Comparison of ENCODE assay signal across 11 cellular contexts in genomic region chr6:19210849-19211590, GRCh38.
DNase-seq lines count a peak whose midpoint lies in the region; ATAC-seq, FAIRE-seq and TF ChIP-seq lines count a peak whose summit lies in the region.
"Had no signal": no experiment of that assay in that cellular context is flagged by ENCODE, and none has a peak within 500 bp of the region (broad histone marks: within the 10 kb centered on the region; RNA-seq: fewer than 3 reads in every experiment).

No MANE protein-coding gene starts in this region.

- H3K9me3 Mint-ChIP-seq in neural progenitor cell: peaks cover 27% of the 10 kb centered on the region

- TF ChIP-seq EP300 in Ishikawa (IDR thresholded peaks at IDR 0.05; ENCODE audit: borderline replicate concordance): no peak

- no peaks in the 10 kb centered on the region for H3K4me1 Mint-ChIP-seq in neural progenitor cell

- no peaks in the 10 kb centered on the region for H3F3A ChIP-seq in neural progenitor cell (ENCODE audit: low read depth)

- TF ChIP-seq CTCF in bronchial epithelial cell (IDR thresholded peaks at IDR 0.05; ENCODE audit: insufficient read depth, low read length, severe bottlenecking) (peak; percentile 19), neural progenitor cell (IDR thresholded peaks at IDR 0.05) (peak; percentile 61)

- FAIRE-seq in bronchial epithelial cell (lab: Jason Lieb, UNC): peak; percentile 66
- FAIRE-seq in GM12892 (lab: Jason Lieb, UNC): no peak
- FAIRE-seq: HTR-8/SVneo had no signal

- no peak overlapping the region for H3K27ac ChIP-seq in neural progenitor cell

- H3K27ac Mint-ChIP-seq in neural progenitor cell: no peak overlapping the region
- H3K27ac Mint-ChIP-seq: T-helper 2 cell treated with Interferon-gamma antibody and Interleukin-4, amounts not matched to agents 5 μg/mL and 100 μg/mL, for 36 hours had no signal

- H3K4me2 ChIP-seq in neural progenitor cell: no peak overlapping the region

- H3K9me3 ChIP-seq in neural progenitor cell (ENCODE audit: low read depth): no peaks in the 10 kb centered on the region

- no peaks in the 10 kb centered on the region for H3K27me3 ChIP-seq in bronchial epithelial cell (ENCODE audit: control insufficient read depth, insufficient read depth, low read length)
- H3K27me3 ChIP-seq in neural progenitor cell: no peaks in the 10 kb centered on the region

- H2AFZ ChIP-seq in neural progenitor cell (replicated peaks): no peak overlapping the region

- H3K79me2 ChIP-seq in neural progenitor cell (ENCODE audit: low read depth): no peaks in the 10 kb centered on the region

- peak; percentile 37 for DNase-seq in NCI-H748 (lab: John Stamatoyannopoulos, UW; ENCODE audit: unreplicated experiment)
- DNase-seq in NCI-H748 treated with DMSO at 0.1 percent for 48 hours (lab: John Stamatoyannopoulos, UW): no peak
- no peak for DNase-seq in bronchial epithelial cell (ENCODE audit: low read depth)
- peak; percentile 67 for DNase-seq in neural progenitor cell (ENCODE audit: low spot score)
- no peak for DNase-seq in DMS153 (lab: John Stamatoyannopoulos, UW)
- DNase-seq in GM12892 (ENCODE audit: insufficient read length): no peak

- H3K4me3 ChIP-seq in bronchial epithelial cell (ENCODE audit: low read depth, low read length) (no peak overlapping the region), neural progenitor cell (no peak overlapping the region)

- H3K4me1 ChIP-seq in neural progenitor cell: no peaks in the 10 kb centered on the region

- H3K27me3 Mint-ChIP-seq in neural progenitor cell (ENCODE audit: insufficient read depth, low read depth): peaks cover 2% of the 10 kb centered on the region

- no peaks in the 10 kb centered on the region for H3K36me3 ChIP-seq in bronchial epithelial cell (ENCODE audit: control insufficient read depth, insufficient read depth, low read length)
- no peaks in the 10 kb centered on the region for H3K36me3 ChIP-seq in neural progenitor cell

- H4K20me1 ChIP-seq in neural progenitor cell (ENCODE audit: low read depth): no peaks in the 10 kb centered on the region

- no peak for TF ChIP-seq POLR2A in GM12892 (IDR thresholded peaks at IDR 0.05; ENCODE audit: low read depth, low read length)

- TF ChIP-seq RAD21 in Ishikawa (IDR thresholded peaks at IDR 0.05; ENCODE audit: low read depth): peak; percentile 25; the same call in 1 of the 2 replicates

- no peak overlapping the region for H3K9ac ChIP-seq in neural progenitor cell

- H3K4me3 Mint-ChIP-seq in neural progenitor cell: no peak overlapping the region
- H3K4me3 Mint-ChIP-seq: T-helper 2 cell treated with Interferon-gamma antibody and Interleukin-4, amounts not matched to agents 5 μg/mL and 100 μg/mL, for 36 hours had no signal

- ATAC-seq in HG03159 (IDR thresholded peaks at IDR 0.05; ENCODE audit: unreplicated experiment): no peak
- ATAC-seq: left colon had no signal

- peaks cover 4% of the 10 kb centered on the region for H3K36me3 Mint-ChIP-seq in neural progenitor cell

TF ChIP-seq in Ishikawa, 13 proteins besides CTCF, POLR2A, EP300 and RAD21:
- TF ChIP-seq USF1 (IDR thresholded peaks at IDR 0.05) (no peak), YY1 (IDR thresholded peaks at IDR 0.05; ENCODE audit: low read depth) (no peak), TCF12 (IDR thresholded peaks at IDR 0.05; ENCODE audit: low read depth) (no peak), MAX (IDR thresholded peaks at IDR 0.05) (no peak), CEBPB (IDR thresholded peaks at IDR 0.05) (no peak), TEAD4 (IDR thresholded peaks at IDR 0.05) (no peak), FOXM1 (IDR thresholded peaks at IDR 0.05; ENCODE audit: borderline replicate concordance, low read depth) (no peak), EGR1 (IDR thresholded peaks at IDR 0.05) (no peak), CREB1 (IDR thresholded peaks at IDR 0.05; ENCODE audit: low read depth) (no peak), REST (IDR thresholded peaks at IDR 0.05; ENCODE audit: low read depth) (no peak), ZBTB7A (IDR thresholded peaks at IDR 0.05; ENCODE audit: low read depth) (no peak), NFIC (IDR thresholded peaks at IDR 0.05) (no peak), TAF1 (IDR thresholded peaks at IDR 0.05; ENCODE audit: low read depth) (no peak)
TF ChIP-seq in Ishikawa: peak in this region for 0.

Comparison
In these comparisons a context has a peak if more than half of its experiments do, and no peak if none do; other contexts are left out.
1. DNase-seq: peak in NCI-H748 (single experiment) and neural progenitor cell (single experiment); none in NCI-H748 treated with DMSO at 0.1 percent for 48 hours (single experiment), bronchial epithelial cell (single experiment), DMS153 (single experiment) and GM12892 (single experiment).